23 cellular contexts compared by ENCODE assay signal in the genomic region with DNA sequence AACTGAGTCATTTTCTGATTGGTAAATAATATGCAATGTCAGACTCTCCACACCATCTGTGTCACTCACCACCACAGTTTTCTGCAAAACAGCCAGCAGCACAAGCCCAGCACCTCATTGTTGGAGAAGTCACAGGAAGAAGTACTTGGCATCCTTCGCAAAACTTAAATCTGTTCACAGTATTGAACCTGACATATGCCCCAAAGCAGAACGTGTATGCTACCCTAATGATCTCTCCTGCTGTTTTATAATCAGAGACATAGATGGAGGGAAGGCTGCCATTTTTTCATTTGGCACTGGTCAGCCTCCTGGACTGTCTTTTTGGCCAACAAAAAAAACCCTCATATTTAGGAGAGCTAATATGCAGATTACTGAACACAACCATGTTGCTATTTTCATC.
DNase-seq lines count a peak whose midpoint lies in the region; ATAC-seq and TF ChIP-seq lines count a peak whose summit lies in the region.
"Had no signal": no experiment of that assay in that cellular context is flagged by ENCODE, and none has a peak within 500 bp of the region (broad histone marks: within the 10 kb centered on the region; RNA-seq: fewer than 3 reads in every experiment).

No MANE protein-coding gene starts in this region.

- in situ Hi-C loops in G401 (cut with HindIII; ENCODE audit: low sequenced_read_pairs) = no loop called here

- TF ChIP-seq CTCF in brain (conservative IDR thresholded peaks at IDR 0.05) (no peak), coronary artery (IDR thresholded peaks at IDR 0.05) (no peak)

- H3K9me3 Mint-ChIP-seq in brain = peaks cover 2 to 6% (median 3%) of the 10 kb centered on the region in 5 experiments

- no peaks in the 10 kb centered on the region for H3K36me3 Mint-ChIP-seq in brain
- H3K36me3 Mint-ChIP-seq: CD8-positive, alpha-beta memory T cell had no signal

- no peak for ATAC-seq in GM21360 (IDR thresholded peaks at IDR 0.05; ENCODE audit: unreplicated experiment)
- ATAC-seq: Right ventricle myocardium inferior, SK-N-SH treated with all-trans-retinoic acid at 6 μM for 48 hours, T-helper 17 cell had no signal

- H3K27ac Mint-ChIP-seq in brain = peak overlapping the region in 3 of 5 experiments; percentile 32 to 91 (median 42)
- H3K27ac Mint-ChIP-seq: B cell; CD8-positive, alpha-beta memory T cell; T-helper 17 cell had no signal

- no peaks in the 10 kb centered on the region for H3K27me3 Mint-ChIP-seq in brain
- H3K27me3 Mint-ChIP-seq: B cell; CD8-positive, alpha-beta memory T cell; T-helper 17 cell had no signal

- peak; percentile 83 for DNase-seq in G401 (ENCODE audit: low spot score)
- DNase-seq in NCI-H2171 (lab: John Stamatoyannopoulos, UW) = peak; percentile 29
- no peak for DNase-seq in CD1c-positive myeloid dendritic cell (ENCODE audit: extremely low spot score)
- no peak for DNase-seq in coronary artery (ENCODE audit: low spot score)
- DNase-seq in DMS53 (lab: John Stamatoyannopoulos, UW) = no peak
- DNase-seq: CD8-positive, alpha-beta memory T cell; DMS153; NCI-H1048; NCI-H1436; NCI-H1930; NCI-H2107; NCI-H510A treated with DMSO at 0.1 percent for 48 hours; NCI-H82; NK-92 treated with Interleukin-12 subunit alpha and Interleukin-12 subunit beta, amount 100 ng/mL, for 24 hours; PC-9; SJCRH30; T-helper 17 cell had no signal

- H3K4me1 Mint-ChIP-seq in brain = peaks cover 46% of the 10 kb centered on the region
- H3K4me1 Mint-ChIP-seq: B cell; CD8-positive, alpha-beta memory T cell; T-helper 17 cell had no signal

- H3K27ac ChIP-seq in coronary artery = no peak overlapping the region
- H3K27ac ChIP-seq: C4-2B, PC-9, SJCRH30 had no signal

- H3K4me3 ChIP-seq in coronary artery = no peak overlapping the region
- H3K4me3 ChIP-seq: PC-9, SJCRH30 had no signal

- H3K4me3 Mint-ChIP-seq in brain = peak overlapping the region in 1 of 5 experiments; percentile 44
- H3K4me3 Mint-ChIP-seq: B cell; CD8-positive, alpha-beta memory T cell; T-helper 17 cell had no signal

Comparison
In these comparisons a context has a peak if more than half of its experiments do, and no peak if none do; other contexts are left out.
1. DNase-seq: peak in G401 (single experiment) and NCI-H2171 (single experiment); none in CD1c-positive myeloid dendritic cell (single experiment), coronary artery (single experiment) and DMS53 (single experiment).